In genomic region chr3:107239703-107240102, GRCh38 we compare ENCODE assay signal across 9 cellular contexts.
DNase-seq lines count a peak whose midpoint lies in the region; ATAC-seq, FAIRE-seq and TF ChIP-seq lines count a peak whose summit lies in the region.
"Had no signal": no experiment of that assay in that cellular context is flagged by ENCODE, and none has a peak within 500 bp of the region (broad histone marks: within the 10 kb centered on the region; RNA-seq: fewer than 3 reads in every experiment).

No MANE protein-coding gene starts in this region.

- H3K27ac ChIP-seq in CD8-positive, alpha-beta T cell (ENCODE audit: low read depth, low read length) = no peak overlapping the region
- H3K27ac ChIP-seq in OCI-LY7 (ENCODE audit: low read depth, low read length, poor library complexity, severe bottlenecking) = no peak overlapping the region
- no peak overlapping the region for H3K27ac ChIP-seq in endothelial cell of umbilical vein (ENCODE audit: insufficient read depth, low read depth, low read length)

- peak overlapping the region; percentile 99 for H2AFZ ChIP-seq in OCI-LY7 (ENCODE audit: low read length)
- H2AFZ ChIP-seq in endothelial cell of umbilical vein (ENCODE audit: low read depth, low read length) = peak overlapping the region; percentile 86

- H3K9me1 ChIP-seq in endothelial cell of umbilical vein (replicated peaks; ENCODE audit: control insufficient read depth, extremely low read depth, insufficient read depth, low read length) = no peaks in the 10 kb centered on the region

- no peaks in the 10 kb centered on the region for H3K36me3 ChIP-seq in CD8-positive, alpha-beta T cell (ENCODE audit: insufficient read depth, low read length)
- H3K36me3 ChIP-seq in OCI-LY7 (ENCODE audit: insufficient read depth, low read length) (no peaks in the 10 kb centered on the region), endothelial cell of umbilical vein (ENCODE audit: control insufficient read depth in 2 of 2, extremely low read depth in 1 of 2, insufficient read depth in 2 of 2, low read length in 2 of 2) (no peaks in the 10 kb centered on the region)
- H3K36me3 ChIP-seq: right lobe of liver had no signal

- H3K9ac ChIP-seq in endothelial cell of umbilical vein (replicated peaks; ENCODE audit: extremely low read depth, insufficient read depth, low read length) = no peak overlapping the region

- H3K4me2 ChIP-seq in OCI-LY7 (ENCODE audit: low read length) (peak overlapping the region; percentile 88), endothelial cell of umbilical vein (ENCODE audit: insufficient read depth, low read length) (no peak overlapping the region)

- ATAC-seq in CD8-positive, alpha-beta T cell = no peak
- no peak for ATAC-seq in GM19023 (IDR thresholded peaks at IDR 0.05; ENCODE audit: unreplicated experiment)
- no peak for ATAC-seq in GM18520 (IDR thresholded peaks at IDR 0.05; ENCODE audit: unreplicated experiment)

- no peak for FAIRE-seq in endothelial cell of umbilical vein (lab: Jason Lieb, UNC)

- no peak for TF ChIP-seq POLR2A in endothelial cell of umbilical vein (IDR thresholded peaks at IDR 0.05; ENCODE audit: low read depth, low read length)

- no peak for TF ChIP-seq CTCF in CD8-positive, alpha-beta T cell (IDR thresholded peaks at IDR 0.05)
- TF ChIP-seq CTCF in OCI-LY7 (conservative IDR thresholded peaks at IDR 0.05; ENCODE audit: low read length) (no peak), endothelial cell of umbilical vein (IDR thresholded peaks at IDR 0.05; ENCODE audit: extremely low read depth in 1 of 2, insufficient read depth in 1 of 2, low read depth in 1 of 2, low read length in 2 of 2) (no peak)

- H3K27ac Mint-ChIP-seq in CD8-positive, alpha-beta T cell = no peak overlapping the region

- H3K36me3 Mint-ChIP-seq in CD8-positive, alpha-beta T cell = peaks cover 2% of the 10 kb centered on the region

- peaks cover 6% of the 10 kb centered on the region for H3K27me3 Mint-ChIP-seq in CD8-positive, alpha-beta T cell (ENCODE audit: low read depth)

- H3K4me1 Mint-ChIP-seq in CD8-positive, alpha-beta T cell (ENCODE audit: low read depth) = peaks cover 22% of the 10 kb centered on the region

- no peak overlapping the region for H3K4me3 ChIP-seq in CD8-positive, alpha-beta T cell (ENCODE audit: low read depth, low read length)
- peak overlapping the region; percentile 81 for H3K4me3 ChIP-seq in OCI-LY7 (ENCODE audit: low read depth, low read length, poor library complexity, severe bottlenecking)
- no peak overlapping the region for H3K4me3 ChIP-seq in endothelial cell of umbilical vein (replicated peaks in 1 of 3; ENCODE audit: insufficient read depth in 1 of 3, low read depth in 1 of 3, low read length in 3 of 3)

- no peak for DNase-seq in CD8-positive, alpha-beta T cell
- DNase-seq in OCI-LY7 (ENCODE audit: low spot score) (no peak), endothelial cell of umbilical vein (ENCODE audit: low read depth, low spot score) (no peak), pons (ENCODE audit: low spot score) (peak; percentile 64), glomerular visceral epithelial cell (ENCODE audit: extremely low spot score) (no peak), NCI-H2196 (lab: John Stamatoyannopoulos, UW; ENCODE audit: unreplicated experiment) (no peak)

- no peaks in the 10 kb centered on the region for H3K9me2 ChIP-seq in OCI-LY7 (ENCODE audit: insufficient read depth, low read length)

- POLR2A ChIA-PET in CD8-positive, alpha-beta T cell (lab: Charles Lee) = interaction anchor here (0.7 kb wide), 1 partner anchor 311 kb away, joined by 3 read pairs; no protein-coding TSS in a partner anchor
- POLR2A ChIA-PET in OCI-LY7 (lab: Charles Lee) (interaction anchor here (1.3 kb wide), 1 partner anchor 41 kb away, joined by 4 read pairs; no protein-coding TSS in a partner anchor), endothelial cell of umbilical vein (lab: Charles Lee) (no interaction called here)

- intact Hi-C loops in CD8-positive, alpha-beta T cell (cut with DNase I, micrococcal nuclease) = loop anchor here (1.0 to 10.0 kb wide), 9 partner anchors 31 to 1675 kb away; partner anchors contain the start of gene BBX (in 2 of the 2)
- intact Hi-C loops in OCI-LY7 (cut with micrococcal nuclease; ENCODE audit: unreplicated experiment) = loop anchor here (2.0 to 10.0 kb wide), 7 partner anchors 191 to 1238 kb away; partner anchors contain the start of genes BBX and IFT57
- intact Hi-C loops in endothelial cell of umbilical vein (cut with micrococcal nuclease) = loop anchor here (1.0 to 10.0 kb wide), 5 partner anchors 191 to 1313 kb away; partner anchors contain the start of genes BBX and IFT57

- CTCF ChIA-PET in CD8-positive, alpha-beta T cell (lab: Charles Lee) = interaction anchor here (1.8 kb wide), 1 partner anchor 190 kb away, joined by 4 read pairs; no protein-coding TSS in a partner anchor
- CTCF ChIA-PET in OCI-LY7 (lab: Charles Lee; ENCODE audit: unreplicated experiment) = no interaction called here
- CTCF ChIA-PET in endothelial cell of umbilical vein (lab: Charles Lee) = interaction anchor here (7.2 kb wide), 1 partner anchor 182 kb away, joined by 82 read pairs; no protein-coding TSS in a partner anchor

- H3K27me3 ChIP-seq in CD8-positive, alpha-beta T cell (ENCODE audit: insufficient read depth, low read length) = no peaks in the 10 kb centered on the region
- H3K27me3 ChIP-seq in endothelial cell of umbilical vein (ENCODE audit: control insufficient read depth in 2 of 2, insufficient read depth in 2 of 2, low read length in 2 of 2) = no peaks in the 10 kb centered on the region
- H3K27me3 ChIP-seq: right lobe of liver had no signal

- no peaks in the 10 kb centered on the region for H3K9me3 Mint-ChIP-seq in CD8-positive, alpha-beta T cell

- H4K20me1 ChIP-seq in OCI-LY7 (ENCODE audit: insufficient read depth, low read length) = no peaks in the 10 kb centered on the region
- no peaks in the 10 kb centered on the region for H4K20me1 ChIP-seq in endothelial cell of umbilical vein (replicated peaks; ENCODE audit: control insufficient read depth, extremely low read depth, insufficient read depth, low read length)

- BruUV-seq in OCI-LY7 (replicated peaks; lab: Mats Ljungman, UMichigan) = TSS peak; percentile 59
- no TSS peak for BruUV-seq in endothelial cell of umbilical vein (replicated peaks; lab: Mats Ljungman, UMichigan)

- H3K4me3 Mint-ChIP-seq in CD8-positive, alpha-beta T cell = peak overlapping the region; percentile 89

- H3K9me3 ChIP-seq in CD8-positive, alpha-beta T cell (ENCODE audit: low read length) = no peaks in the 10 kb centered on the region
- H3K9me3 ChIP-seq in OCI-LY7 (ENCODE audit: low read length) = no peaks in the 10 kb centered on the region
- H3K9me3 ChIP-seq in endothelial cell of umbilical vein (replicated peaks; ENCODE audit: control insufficient read depth, insufficient read depth, low read length) = no peaks in the 10 kb centered on the region

- peaks cover 10% of the 10 kb centered on the region for H3K4me1 ChIP-seq in CD8-positive, alpha-beta T cell (ENCODE audit: insufficient read depth, low read length)
- peaks cover 40% of the 10 kb centered on the region for H3K4me1 ChIP-seq in OCI-LY7 (ENCODE audit: insufficient read depth, low read length, poor library complexity, severe bottlenecking)
- peaks cover 3% of the 10 kb centered on the region for H3K4me1 ChIP-seq in endothelial cell of umbilical vein (ENCODE audit: control insufficient read depth, extremely low read depth, insufficient read depth, low read length)

- dilution Hi-C loops in endothelial cell of umbilical vein (cut with MboI; ENCODE audit: extremely low pct_ligation_motif_present, low sequenced_read_pairs) = no loop called here

- no peaks in the 10 kb centered on the region for H3K79me2 ChIP-seq in OCI-LY7 (ENCODE audit: insufficient read depth, low read depth, low read length)
- peaks cover 2% of the 10 kb centered on the region for H3K79me2 ChIP-seq in endothelial cell of umbilical vein (ENCODE audit: control insufficient read depth, insufficient read depth, low read length)

TF ChIP-seq in endothelial cell of umbilical vein, 7 proteins besides CTCF, POLR2A, EP300 and RAD21:
- no peak for TF ChIP-seq MYC (IDR thresholded peaks at IDR 0.05; ENCODE audit: low read depth, low read length)
- TF ChIP-seq EZH2 (IDR thresholded peaks at IDR 0.05; ENCODE audit: borderline replicate concordance, low read depth, low read length, severe bottlenecking) = no peak
- no peak for TF ChIP-seq MAX (IDR thresholded peaks at IDR 0.05; ENCODE audit: insufficient read depth, insufficient read length)
- no peak for TF ChIP-seq FOS (IDR thresholded peaks at IDR 0.05; ENCODE audit: borderline replicate concordance, insufficient read depth, low read length)
- TF ChIP-seq GATA2 (IDR thresholded peaks at IDR 0.05; ENCODE audit: insufficient read depth, insufficient read length, low read depth, low read length) = no peak
- no peak for TF ChIP-seq POLR2AphosphoS5 (IDR thresholded peaks at IDR 0.05; ENCODE audit: insufficient read depth, low read depth, low read length)
- TF ChIP-seq JUN (IDR thresholded peaks at IDR 0.05; ENCODE audit: borderline replicate concordance, insufficient read depth, insufficient read length, low read depth) = no peak
